Comparison of ENCODE assay signal across 27 cellular contexts in the genomic region with DNA sequence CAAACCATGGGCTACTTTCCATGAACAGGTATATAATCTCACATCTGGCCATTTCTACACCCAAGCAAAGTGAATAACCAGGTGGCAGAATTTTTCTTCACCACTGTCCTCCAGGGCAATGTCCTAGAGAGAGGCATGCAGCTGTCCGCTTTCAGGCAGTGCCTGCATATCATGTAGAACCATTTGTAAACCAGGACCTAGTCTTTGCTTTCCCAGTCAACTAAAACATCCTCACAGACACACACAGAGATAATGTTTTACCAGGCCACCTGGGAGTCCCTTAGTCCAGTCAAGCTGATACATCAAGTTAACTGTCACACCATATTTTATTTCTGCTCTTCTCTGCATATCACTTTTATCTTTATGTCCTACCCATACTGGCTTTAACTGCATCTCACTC. TPM values are rescaled to one million over a fixed set of nuclear protein-coding genes. Genes with fewer than 3 reads are reported as not detected.
"Had no signal": no experiment of that assay in that cellular context is flagged by ENCODE, and none has a peak within 500 bp of the region (broad histone marks: within the 10 kb centered on the region; RNA-seq: fewer than 3 reads in every experiment).

No MANE protein-coding gene starts in this region.

- H3K27ac ChIP-seq: ascending aorta, breast epithelium, SJCRH30, SK-N-MC had no signal

- DNase-seq: activated CD4-positive, alpha-beta T cell treated with anti-CD3 and anti-CD28 coated beads, Interleukin-2, amount 10 ng/mL, durations not matched to agents 24 days and 14 days; activated CD4-positive, alpha-beta T cell treated with anti-CD3 and anti-CD28 coated beads, Interleukin-2, amount 50 U/mL, for 4 hours; activated CD8-positive, alpha-beta T cell treated with anti-CD3 and anti-CD28 coated beads for 36 hours; activated gamma-delta T cell; activated naive CD4-positive, alpha-beta T cell treated with Interleukin-2 at 50 U/mL for 16 hours; activated naive CD8-positive, alpha-beta T cell treated with anti-CD3 and anti-CD28 coated beads, Interleukin-2, amount 10 ng/mL, durations not matched to agents 7 days and 5 days; activated T-cell treated with anti-CD3 and anti-CD28 coated beads, Interleukin-2, amount 50 U/mL, for 1 hour; amygdala; NCI-H1105; NCI-H1417 treated with DMSO at 0.1 percent for 48 hours; NCI-H1930; NCI-H2081 treated with DMSO at 0.1 percent for 48 hours; NCI-H226; NCI-H524 treated with DMSO at 0.1 percent for 48 hours; SHP77; SJCRH30; T1000 had no signal

- H3K27ac Mint-ChIP-seq: activated CD4-positive, alpha-beta T cell treated with anti-CD3 and anti-CD28 coated beads, Interleukin-2, amount 10 ng/mL, durations not matched to agents 24 days and 14 days; activated CD8-positive, alpha-beta T cell treated with anti-CD3 and anti-CD28 coated beads for 36 hours; activated naive CD4-positive, alpha-beta T cell treated with anti-CD3 and anti-CD28 coated beads, Interleukin-2, amount 50 U/mL, for 24 hours; activated naive CD8-positive, alpha-beta T cell treated with anti-CD3 and anti-CD28 coated beads, Interleukin-2, amount 10 ng/mL, durations not matched to agents 7 days and 5 days; activated T-helper 2 cell treated with anti-CD3 and anti-CD28 coated beads, Interferon-gamma antibody, Interleukin-2, Interleukin-4, amounts not matched to agents 10 μg/mL and 5 μg/mL and 100 μg/mL, durations not matched to agents 14 hours and 24 hours and 36 hours had no signal

- H3K4me1 Mint-ChIP-seq: activated CD4-positive, alpha-beta T cell treated with anti-CD3 and anti-CD28 coated beads, Interleukin-2, amount 10 ng/mL, durations not matched to agents 24 days and 14 days; activated naive CD4-positive, alpha-beta T cell treated with anti-CD3 and anti-CD28 coated beads, Interleukin-2, amount 50 U/mL, for 24 hours had no signal

- ATAC-seq: activated CD8-positive, alpha-beta T cell treated with anti-CD3 and anti-CD28 coated beads for 36 hours; Panc1 had no signal

- H3K9me3 Mint-ChIP-seq: activated T-helper 2 cell treated with anti-CD3 and anti-CD28 coated beads, Interferon-gamma antibody, Interleukin-2, Interleukin-4, amounts not matched to agents 10 μg/mL and 5 μg/mL and 100 μg/mL, durations not matched to agents 14 hours and 24 hours and 36 hours had no signal

- H3K9me3 ChIP-seq: ascending aorta, breast epithelium, SJCRH30 had no signal

- H3K27me3 Mint-ChIP-seq: activated CD8-positive, alpha-beta T cell treated with anti-CD3 and anti-CD28 coated beads for 36 hours; activated naive CD4-positive, alpha-beta T cell treated with anti-CD3 and anti-CD28 coated beads, Interleukin-2, amount 50 U/mL, for 24 hours; activated naive CD8-positive, alpha-beta T cell treated with anti-CD3 and anti-CD28 coated beads, Interleukin-2, amount 10 ng/mL, durations not matched to agents 7 days and 5 days had no signal

- H3K36me3 ChIP-seq: ascending aorta, breast epithelium, SJCRH30 had no signal

- H3K4me3 Mint-ChIP-seq: activated CD4-positive, alpha-beta T cell treated with anti-CD3 and anti-CD28 coated beads, Interleukin-2, amount 10 ng/mL, durations not matched to agents 24 days and 14 days; activated CD8-positive, alpha-beta T cell treated with anti-CD3 and anti-CD28 coated beads for 36 hours; activated naive CD4-positive, alpha-beta T cell treated with anti-CD3 and anti-CD28 coated beads, Interleukin-2, amount 50 U/mL, for 24 hours; activated naive CD8-positive, alpha-beta T cell treated with anti-CD3 and anti-CD28 coated beads, Interleukin-2, amount 10 ng/mL, durations not matched to agents 7 days and 5 days had no signal

- H3K27me3 ChIP-seq: ascending aorta, breast epithelium, SJCRH30 had no signal

- H3K4me1 ChIP-seq: ascending aorta, breast epithelium, SJCRH30 had no signal

- H3K4me3 ChIP-seq: ascending aorta, breast epithelium, SJCRH30, SK-N-MC had no signal

RNA-seq across cellular contexts. Expression of a gene that starts 26.2 kb away (rescaled TPM):
- total RNA-seq: activated CD4-positive, alpha-beta T cell treated with anti-CD3 and anti-CD28 coated beads, Interleukin-2, amount 10 ng/mL, durations not matched to agents 24 days and 14 days; activated CD8-positive, alpha-beta memory T cell treated with anti-CD3 and anti-CD28 coated beads for 36 hours; activated CD8-positive, alpha-beta T cell treated with anti-CD3 and anti-CD28 coated beads for 36 hours; activated naive CD8-positive, alpha-beta T cell treated with anti-CD3 and anti-CD28 coated beads, Interleukin-2, amount 10 ng/mL, durations not matched to agents 7 days and 5 days; activated T-helper 2 cell treated with anti-CD3 and anti-CD28 coated beads, Interferon-gamma antibody, Interleukin-2, Interleukin-4, amounts not matched to agents 10 μg/mL and 5 μg/mL and 100 μg/mL, durations not matched to agents 14 hours and 24 hours and 36 hours; ascending aorta; breast epithelium; cardiac septum; SJCRH30; T-helper 1 cell treated with Interleukin-12 subunit alpha and Interleukin-12 subunit beta and Interleukin-4 antibody, amounts not matched to agents 30 ng/mL and 1 ng/mL, for 36 hours; T-helper 2 cell treated with Interferon-gamma antibody and Interleukin-4, amounts not matched to agents 100 ng/mL and 5 ng/mL, for 36 hours had no signal
